Comparison of ENCODE assay signal across 8 cellular contexts in the genomic region with DNA sequence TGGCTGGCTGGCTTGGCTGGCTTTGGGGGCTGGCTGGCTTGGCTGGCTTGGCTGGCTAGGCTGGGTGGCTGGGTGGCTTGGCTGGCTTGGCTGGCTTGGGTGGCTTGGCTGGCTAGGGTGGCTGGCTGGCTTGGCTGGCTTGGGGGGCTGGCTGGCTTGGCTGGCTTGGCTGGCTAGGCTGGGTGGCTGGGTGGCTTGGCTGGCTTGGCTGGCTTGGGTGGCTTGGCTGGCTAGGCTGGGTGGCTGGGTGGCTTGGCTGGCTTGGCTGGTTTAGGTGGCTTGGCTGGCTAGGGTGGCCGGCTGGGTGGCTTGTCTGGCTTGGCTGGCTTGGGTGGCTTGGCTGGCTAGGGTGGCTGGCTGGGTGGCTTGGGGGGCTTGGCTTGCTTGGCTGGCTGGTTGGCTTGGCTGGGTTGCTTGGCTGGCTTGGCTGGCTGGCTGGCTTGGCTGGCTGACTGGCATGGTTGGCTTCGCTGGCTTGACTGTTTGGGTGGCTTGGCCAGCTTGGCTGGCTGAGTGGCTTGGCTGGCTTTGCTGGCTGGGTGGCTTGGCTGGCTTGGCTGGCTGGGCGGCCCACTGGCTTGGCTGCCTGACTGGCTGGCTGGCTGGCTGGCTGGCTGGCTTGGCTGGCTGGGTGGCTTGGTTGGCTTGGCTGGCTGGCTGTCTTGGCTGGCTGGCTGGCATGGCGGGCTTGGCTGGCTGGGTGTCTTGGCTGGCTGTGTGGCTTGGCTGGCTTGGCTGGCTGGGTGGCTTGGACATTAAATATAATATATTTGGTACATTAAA.
DNase-seq lines count a peak whose midpoint lies in the region; ATAC-seq, FAIRE-seq and TF ChIP-seq lines count a peak whose summit lies in the region.
"Not testable (repeated sequence)": the region's sequence is repeated elsewhere in the genome, so short reads cannot be mapped to it uniquely, and the experiment has no call there.

No MANE protein-coding gene starts in this region.

- TF ChIP-seq CTCF in breast epithelium (IDR thresholded peaks at IDR 0.05) = not testable (repeated sequence)

- H3K4me3 ChIP-seq in breast epithelium = not testable (repeated sequence)

- H3K27ac ChIP-seq in breast epithelium = not testable (repeated sequence)

- not testable (repeated sequence) for H3K4me1 ChIP-seq in breast epithelium

- peak; percentile 0 for DNase-seq in ELR (ENCODE audit: low read depth)
- DNase-seq in activated T-helper 1 cell treated with Interleukin-2 at 50 U/mL for 16 hours (ENCODE audit: low read depth) = peak; percentile 0
- DNase-seq in breast epithelium (ENCODE audit: low spot score in 2 of 2) = peak; percentile 17 to 68
- peak; percentile 73 for DNase-seq in Right ventricle myocardium inferior (ENCODE audit: missing footprints)
- peak; percentile 0 to 20 for DNase-seq in left colon
- DNase-seq in mucosa of gallbladder (ENCODE audit: low spot score) = peak; percentile 9
- peak; percentile 61 for DNase-seq in sciatic nerve (ENCODE audit: low spot score)
- not testable (repeated sequence) for DNase-seq in urothelium cell line (ENCODE audit: low spot score)

- not testable (repeated sequence) for H3K36me3 ChIP-seq in breast epithelium

- H3K9me3 ChIP-seq in breast epithelium = not testable (repeated sequence)

- H3K27me3 ChIP-seq in breast epithelium = not testable (repeated sequence)

- peak; percentile 100 for FAIRE-seq in urothelium cell line (lab: Jason Lieb, UNC)

- TF ChIP-seq POLR2A in breast epithelium (IDR thresholded peaks at IDR 0.05) = not testable (repeated sequence)

- not testable (repeated sequence) for ATAC-seq in Right ventricle myocardium inferior, left colon, sciatic nerve

- intact Hi-C loops in breast epithelium (cut with DNase I; ENCODE audit: low total_unique reads); Right ventricle myocardium inferior (cut with DNase I); left colon (cut with DNase I, micrococcal nuclease); sciatic nerve (cut with DNase I): not testable (repeated sequence)
